ENCODE assay signal across 22 cellular contexts in the genomic region with DNA sequence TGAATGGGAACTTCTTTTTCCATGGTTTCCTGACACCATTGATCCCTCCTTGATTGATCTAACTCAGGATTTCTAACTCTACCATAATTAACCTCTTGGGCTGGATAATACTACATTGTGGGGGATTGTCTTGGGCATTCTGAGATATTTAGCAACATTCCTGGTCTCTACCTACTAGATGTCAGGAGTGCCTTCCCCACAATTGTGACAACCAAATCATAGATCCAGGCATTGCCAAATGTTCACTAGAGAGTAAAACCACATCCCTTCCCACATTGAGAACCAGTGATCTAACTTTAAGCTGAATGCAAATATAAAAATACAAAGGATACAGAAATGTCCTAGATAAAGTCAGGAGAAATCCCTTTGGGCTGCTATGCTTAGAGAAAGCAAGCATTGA. TPM values are rescaled to one million over a fixed set of nuclear protein-coding genes. Genes with fewer than 3 reads are reported as not detected.
"Had no signal": no experiment of that assay in that cellular context is flagged by ENCODE, and none has a peak within 500 bp of the region (broad histone marks: within the 10 kb centered on the region; RNA-seq: fewer than 3 reads in every experiment).

No MANE protein-coding gene starts in this region.

- DNase-seq: IMR-90, Kasumi-1, KG1, MM.1S, NCI-H1092 treated with DMSO at 0.1 percent for 48 hours, NCI-H1436, NCI-H1694 treated with DMSO at 0.1 percent for 48 hours, NCI-H1930, NCI-H2081, NCI-H2107, NCI-H2227 treated with DMSO at 0.1 percent for 48 hours, NCI-H524, NCI-H526 treated with DMSO at 0.1 percent for 48 hours, NCI-H774, SHP77, SK-N-SH, SW 1271 had no signal

- H3K9me3 ChIP-seq: SK-N-SH had no signal

- FAIRE-seq: HepG2 had no signal

- H3K27ac ChIP-seq: RWPE1 had no signal

RNA-seq across cellular contexts. Expression of gene CCDC198, which starts 36.9 kb away (rescaled TPM):
- total RNA-seq: IMR-90, M059J, NCI-H460, SK-MEL-5 had no signal
